ENCODE assay signal across 8 cellular contexts in the genomic region with DNA sequence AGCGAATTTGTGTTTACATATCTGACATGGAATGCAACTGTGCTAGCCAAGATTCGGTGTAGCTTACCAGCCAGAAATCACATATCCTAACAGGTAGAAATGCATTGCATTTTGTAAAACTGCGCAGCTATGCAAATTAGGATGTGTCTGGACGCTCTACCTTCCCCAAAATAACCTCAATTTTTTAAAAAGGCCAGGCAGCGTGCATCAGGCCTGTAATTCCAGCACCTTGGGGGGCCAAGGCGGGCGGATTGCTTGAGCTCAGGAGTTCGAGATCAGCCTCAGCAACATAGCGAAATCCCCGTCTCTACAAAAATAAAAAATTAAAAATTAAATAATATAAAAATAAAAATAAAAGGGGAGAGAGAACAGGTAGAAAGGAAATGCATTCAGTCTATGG.
A peak's percentile ranks its signal among the peaks of the same experiment; 100 is the strongest.
DNase-seq lines count a peak whose midpoint lies in the region; ATAC-seq and TF ChIP-seq lines count a peak whose summit lies in the region.

No MANE protein-coding gene starts in this region.

- peak overlapping the region; percentile 90 for H3K4me3 Mint-ChIP-seq in dendritic cell treated with granulocyte-macrophage colony-stimulating factor and Interleukin-4, amounts not matched to agents 40 ng/mL and 50 ng/mL, for 4 days

- H3K27me3 ChIP-seq in muscle layer of duodenum (ENCODE audit: low read depth, low read length): no peaks in the 10 kb centered on the region

- no peak for ATAC-seq in HG03460 (IDR thresholded peaks at IDR 0.05; ENCODE audit: unreplicated experiment)
- ATAC-seq in GM21528 (IDR thresholded peaks at IDR 0.05; ENCODE audit: low FRiP score, unreplicated experiment): no peak

- H3K27ac Mint-ChIP-seq in dendritic cell treated with granulocyte-macrophage colony-stimulating factor and Interleukin-4, amounts not matched to agents 40 ng/mL and 50 ng/mL, for 4 days: peak overlapping the region; percentile 92

- intact Hi-C loops in dendritic cell treated with granulocyte-macrophage colony-stimulating factor and Interleukin-4, amounts not matched to agents 40 ng/mL and 50 ng/mL, for 4 days (cut with micrococcal nuclease): no loop called here

- TF ChIP-seq CTCF in AG04449 (IDR thresholded peaks at IDR 0.05; ENCODE audit: insufficient read depth, low read length, missing control alignments): no peak

- peaks cover 28% of the 10 kb centered on the region for H3K36me3 ChIP-seq in KOPT-K1 (ENCODE audit: insufficient read depth, low read length)
- no peaks in the 10 kb centered on the region for H3K36me3 ChIP-seq in muscle layer of duodenum (ENCODE audit: control insufficient read depth in 1 of 2, insufficient read depth in 2 of 2, low read length in 2 of 2)

- POLR2A ChIA-PET in AG04449 (lab: Yijun Ruan, JAX): no interaction called here

- peak overlapping the region; percentile 72 for H3K27ac ChIP-seq in KOPT-K1 (ENCODE audit: low read depth, low read length, poor library complexity, severe bottlenecking)
- peak overlapping the region; percentile 83 for H3K27ac ChIP-seq in muscle layer of duodenum (ENCODE audit: low read length)

- CTCF ChIA-PET in AG04449 (lab: Yijun Ruan, JAX): interaction anchor here (1.3 kb wide), 1 partner anchor 261 kb away, joined by 4 read pairs; no protein-coding TSS in a partner anchor

- H3K4me3 ChIP-seq in AG04449 (ENCODE audit: low read depth, low read length) (peak overlapping the region; percentile 89), muscle layer of duodenum (ENCODE audit: low read depth in 1 of 2, low read length in 2 of 2) (peak overlapping the region; percentile 71 to 76)

- H3K36me3 Mint-ChIP-seq in dendritic cell treated with granulocyte-macrophage colony-stimulating factor and Interleukin-4, amounts not matched to agents 40 ng/mL and 50 ng/mL, for 4 days (ENCODE audit: low read depth): peaks cover 17% of the 10 kb centered on the region

- H3K9me3 ChIP-seq in KOPT-K1 (ENCODE audit: insufficient read depth, low read length, poor library complexity, severe bottlenecking) (no peaks in the 10 kb centered on the region), muscle layer of duodenum (ENCODE audit: control insufficient read depth in 1 of 2, low read length in 2 of 2) (no peaks in the 10 kb centered on the region)

- H3K27me3 Mint-ChIP-seq in dendritic cell treated with granulocyte-macrophage colony-stimulating factor and Interleukin-4, amounts not matched to agents 40 ng/mL and 50 ng/mL, for 4 days: no peaks in the 10 kb centered on the region

- H3K4me1 ChIP-seq in muscle layer of duodenum (ENCODE audit: control insufficient read depth in 1 of 2, insufficient read depth in 2 of 2, low read length in 2 of 2): no peaks in the 10 kb centered on the region

- DNase-seq in AG04449 (ENCODE audit: low read depth, low spot score): no peak
- DNase-seq in effector CD4-positive, alpha-beta T cell: no peak
- DNase-seq in activated CD4-positive, alpha-beta T cell treated with anti-CD3 and anti-CD28 coated beads for 4 hours: no peak

- H3K4me1 Mint-ChIP-seq in dendritic cell treated with granulocyte-macrophage colony-stimulating factor and Interleukin-4, amounts not matched to agents 40 ng/mL and 50 ng/mL, for 4 days (ENCODE audit: low read depth): peaks cover 29% of the 10 kb centered on the region

- H3K9me3 Mint-ChIP-seq in dendritic cell treated with granulocyte-macrophage colony-stimulating factor and Interleukin-4, amounts not matched to agents 40 ng/mL and 50 ng/mL, for 4 days: no peaks in the 10 kb centered on the region
